20 cellular contexts compared by ENCODE assay signal in the genomic region with DNA sequence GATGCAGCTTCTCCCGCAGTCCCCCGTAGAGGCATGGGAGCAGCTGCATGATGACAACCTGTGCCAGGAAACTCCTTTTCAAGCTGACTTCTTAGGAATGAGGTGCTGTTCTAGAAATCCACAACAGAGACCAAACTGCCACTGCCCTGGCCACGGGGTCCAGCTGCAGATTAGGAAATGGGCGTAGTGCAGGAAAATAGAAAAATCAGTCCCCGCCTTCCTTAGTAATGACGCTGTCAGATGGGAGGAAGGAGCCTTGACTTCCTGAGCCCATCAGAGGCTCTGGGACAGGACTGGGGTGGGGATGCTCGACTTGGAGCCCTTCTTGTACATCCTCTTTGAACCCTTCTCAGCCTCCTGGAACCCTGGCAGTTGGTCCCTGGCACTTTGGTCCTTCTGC.
"Had no signal": no experiment of that assay in that cellular context is flagged by ENCODE, and none has a peak within 500 bp of the region (broad histone marks: within the 10 kb centered on the region; RNA-seq: fewer than 3 reads in every experiment).

No MANE protein-coding gene starts in this region.

- H3K27ac ChIP-seq: hepatocyte, parathyroid adenoma, psoas muscle, stomach, thyroid gland, upper lobe of left lung had no signal

- ATAC-seq: naive thymus-derived CD8-positive, alpha-beta T cell; psoas muscle; stimulated activated naive B cell treated with anti-CD40 and anti-IgM and Interleukin-4, amounts not matched to agents 10 μg/mL and 1 μg/mL and 100 μg/mL, for 72 hours; T-cell had no signal

- H3K4me3 ChIP-seq: hepatocyte, psoas muscle, stomach, thyroid gland, upper lobe of left lung had no signal

- H3K4me1 ChIP-seq: stomach had no signal

- H3K9me3 ChIP-seq: psoas muscle, stomach, thyroid gland, upper lobe of left lung had no signal

- DNase-seq: activated CD4-positive, alpha-beta memory T cell treated with anti-CD3 and anti-CD28 coated beads for 36 hours; activated CD4-positive, alpha-beta T cell treated with anti-CD3 and anti-CD28 coated beads for 4 hours; activated CD8-positive, alpha-beta memory T cell treated with anti-CD3 and anti-CD28 coated beads, Interleukin-2, amount 50 U/mL, for 4 hours; activated gamma-delta T cell; activated naive CD4-positive, alpha-beta T cell treated with anti-CD3 and anti-CD28 coated beads, Interleukin-2, amount 10 ng/mL, durations not matched to agents 7 days and 5 days; activated naive CD8-positive, alpha-beta T cell treated with anti-CD3 and anti-CD28 coated beads, Interleukin-2, amount 10 ng/mL, durations not matched to agents 7 days and 5 days; activated T-cell treated with anti-CD3 and anti-CD28 coated beads, Interleukin-2, amount 50 U/mL, for 24 hours; central memory CD4-positive, alpha-beta T cell; naive thymus-derived CD8-positive, alpha-beta T cell; nucleus accumbens; psoas muscle; stimulated activated CD4-positive, alpha-beta T cell treated with anti-CD3 and anti-CD28 coated beads, Interleukin-15, amount 100 ng/mL, for 24 hours; stimulated activated CD4-positive, alpha-beta T cell treated with anti-CD3 and anti-CD28 coated beads, Interleukin-2, amount 100 ng/mL, for 24 hours; stimulated activated naive B cell treated with anti-CD40 and anti-IgM and Interleukin-4, amounts not matched to agents 10 μg/mL and 1 μg/mL and 100 μg/mL, for 72 hours; stomach; T-cell had no signal

- H3K27me3 ChIP-seq: hepatocyte, stomach, thyroid gland, upper lobe of left lung had no signal
